ENCODE assay signal across 11 cellular contexts in genomic region chr4:53313510-53313909, GRCh38. TPM values are rescaled to one million over a fixed set of nuclear protein-coding genes. Genes with fewer than 3 reads are reported as not detected.
DNase-seq lines count a peak whose midpoint lies in the region; ATAC-seq and TF ChIP-seq lines count a peak whose summit lies in the region.
"Had no signal": no experiment of that assay in that cellular context is flagged by ENCODE, and none has a peak within 500 bp of the region (broad histone marks: within the 10 kb centered on the region; RNA-seq: fewer than 3 reads in every experiment).

No MANE protein-coding gene starts in this region.

- no peak for TF ChIP-seq EP300 in SK-N-SH (IDR thresholded peaks at IDR 0.05; ENCODE audit: borderline replicate concordance in 1 of 2, low read depth in 1 of 2, low read length in 1 of 2)

- POLR2A ChIA-PET in SK-N-SH (lab: Yijun Ruan, JAX), result no interaction called here

- no peaks in the 10 kb centered on the region for H3K9me3 ChIP-seq in SK-N-SH
- H3K9me3 ChIP-seq: BLaER1 had no signal

- peaks cover 0 to 3% of the 10 kb centered on the region in 2 experiments for H3K36me3 ChIP-seq in SK-N-SH (replicated peaks in 1 of 2; ENCODE audit: control insufficient read depth in 1 of 2, insufficient read depth in 2 of 2, low read length in 1 of 2)

- TF ChIP-seq RAD21 in SK-N-SH (IDR thresholded peaks at IDR 0.05; ENCODE audit: low read length), result peak; percentile 67

- 95% methylated on average over 3 of the region's 3 CpGs for WGBS in SK-N-SH (ENCODE audit: low lambda C conversion rate)

- peaks cover 12 to 13% of the 10 kb centered on the region in 2 experiments; a peak in 2 of 4 replicates for H3K4me1 ChIP-seq in SK-N-SH (ENCODE audit: control insufficient read depth in 1 of 2, insufficient read depth in 2 of 2, low read depth in 1 of 2, low read length in 1 of 2)
- no peaks in the 10 kb centered on the region for H3K4me1 ChIP-seq in foreskin keratinocyte
- H3K4me1 ChIP-seq: BLaER1 had no signal

- ATAC-seq in foreskin keratinocyte (peak; percentile 44), HG02642 (IDR thresholded peaks at IDR 0.05; ENCODE audit: poor library complexity, unreplicated experiment) (no peak), HG03196 (IDR thresholded peaks at IDR 0.05; ENCODE audit: unreplicated experiment) (no peak)

- CTCF ChIA-PET in SK-N-SH (lab: Yijun Ruan, JAX), result interaction anchor here (0.6 to 1.5 kb wide), 7 partner anchors 166 to 921 kb away, joined by 3 to 8 read pairs (median 3); no protein-coding TSS in a partner anchor

- DNase-seq in SIG-M5 treated with dmso at 0.1 percent for 504 hours (lab: John Stamatoyannopoulos, UW; ENCODE audit: unreplicated experiment) (peak; percentile 19), SIG-M5 (lab: John Stamatoyannopoulos, UW) (no peak), SK-N-SH (peak; percentile 19), foreskin keratinocyte (peak in 1 of 2 donors; percentile 23), substantia nigra (lab: John Stamatoyannopoulos, UW) (peak in 32 of 49 donors; percentile 1 to 76 (median 10)), epidermal melanocyte (ENCODE audit: insufficient read length, low spot score) (no peak)
- DNase-seq: activated CD4-positive, alpha-beta T cell treated with anti-CD3 and anti-CD28 coated beads for 48 hours; NCI-H2081 treated with DMSO at 0.1 percent for 48 hours had no signal

- H3K27ac ChIP-seq in SK-N-SH (ENCODE audit: low read depth in 2 of 2, low read length in 1 of 2) (no peak overlapping the region), foreskin keratinocyte (no peak overlapping the region), substantia nigra (ENCODE audit: low read depth, low read length, poor library complexity, severe bottlenecking) (no peak overlapping the region)
- H3K27ac ChIP-seq: BLaER1 had no signal

- no peaks in the 10 kb centered on the region for H4K20me1 ChIP-seq in SK-N-SH (ENCODE audit: insufficient read depth)

- no peak overlapping the region for H2AFZ ChIP-seq in SK-N-SH (ENCODE audit: low read depth)

- H3K9me2 ChIP-seq in SK-N-SH, result no peaks in the 10 kb centered on the region

- TF ChIP-seq CTCF in SK-N-SH (IDR thresholded peaks at IDR 0.05) (peak; percentile 44), foreskin keratinocyte (conservative IDR thresholded peaks at IDR 0.05) (peak; percentile 53)

- H3K27me3 ChIP-seq in SK-N-SH (ENCODE audit: insufficient read depth) (no peaks in the 10 kb centered on the region), foreskin keratinocyte (no peaks in the 10 kb centered on the region)
- H3K27me3 ChIP-seq: BLaER1 had no signal

- H3K4me3 ChIP-seq in SK-N-SH (ENCODE audit: low read depth in 2 of 2, low read length in 1 of 2), result no peak overlapping the region
- H3K4me3 ChIP-seq: BLaER1 had no signal

- peaks cover 1% of the 10 kb centered on the region; the same call in 1 of the 2 replicates for H3K79me2 ChIP-seq in SK-N-SH (ENCODE audit: insufficient read depth)

- H3K9ac ChIP-seq in SK-N-SH, result no peak overlapping the region
- H3K9ac ChIP-seq: BLaER1 had no signal

- H3K4me2 ChIP-seq in SK-N-SH, result no peak overlapping the region
- H3K4me2 ChIP-seq: BLaER1 had no signal

- H3F3A ChIP-seq in SK-N-SH (replicated peaks; ENCODE audit: insufficient read depth), result no peaks in the 10 kb centered on the region

TF ChIP-seq in SK-N-SH, 30 proteins besides CTCF, POLR2A, EP300 and RAD21:
- TF ChIP-seq SMC3 (IDR thresholded peaks at IDR 0.05; ENCODE audit: low read depth, low read length) (peak; percentile 30), CHD2 (IDR thresholded peaks at IDR 0.05; ENCODE audit: low read length, partially characterized antibody) (no peak), YY1 (IDR thresholded peaks at IDR 0.05; ENCODE audit: low read depth) (no peak), PBX3 (IDR thresholded peaks at IDR 0.05) (peak; percentile 69), RCOR1 (IDR thresholded peaks at IDR 0.05; ENCODE audit: low read length) (no peak), MXI1 (IDR thresholded peaks at IDR 0.05; ENCODE audit: low read depth, low read length) (no peak), FOXM1 (IDR thresholded peaks at IDR 0.05; ENCODE audit: low read depth) (no peak), TEAD4 (IDR thresholded peaks at IDR 0.05; ENCODE audit: borderline replicate concordance, insufficient read depth) (no peak), RFX5 (IDR thresholded peaks at IDR 0.05; ENCODE audit: low read length) (no peak), REST (IDR thresholded peaks at IDR 0.05; ENCODE audit: low read depth, low read length) (no peak), NRF1 (IDR thresholded peaks at IDR 0.05; ENCODE audit: low read depth, low read length) (no peak)
- TF ChIP-seq, protein P1, sequence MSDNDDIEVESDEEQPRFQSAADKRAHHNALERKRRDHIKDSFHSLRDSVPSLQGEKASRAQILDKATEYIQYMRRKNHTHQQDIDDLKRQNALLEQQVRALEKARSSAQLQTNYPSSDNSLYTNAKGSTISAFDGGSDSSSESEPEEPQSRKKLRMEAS (IDR thresholded peaks at IDR 0.05; ENCODE audit: low read depth), result no peak
- TF ChIP-seq, protein P2, sequence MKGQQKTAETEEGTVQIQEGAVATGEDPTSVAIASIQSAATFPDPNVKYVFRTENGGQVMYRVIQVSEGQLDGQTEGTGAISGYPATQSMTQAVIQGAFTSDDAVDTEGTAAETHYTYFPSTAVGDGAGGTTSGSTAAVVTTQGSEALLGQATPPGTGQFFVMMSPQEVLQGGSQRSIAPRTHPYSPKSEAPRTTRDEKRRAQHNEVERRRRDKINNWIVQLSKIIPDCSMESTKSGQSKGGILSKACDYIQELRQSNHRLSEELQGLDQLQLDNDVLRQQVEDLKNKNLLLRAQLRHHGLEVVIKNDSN (IDR thresholded peaks at IDR 0.05; ENCODE audit: borderline replicate concordance, low read depth), result no peak

RNA-seq across cellular contexts. Expression of gene SCFD2, which starts 52.4 kb away (rescaled TPM):
- polyA plus RNA-seq in SK-N-SH (2012; rRNA removed) (14.1 and 16.0 TPM in 2 replicates), foreskin keratinocyte (6.3 and 8.1 TPM in 2 replicates)
- polyA plus RNA-seq in SK-N-SH (2012; cell fraction: cytosol; rRNA removed), result 7.7 and 11.6 TPM in 2 replicates
- polyA plus RNA-seq in SK-N-SH (2012; cell fraction: nucleus; rRNA removed), result 12.6 and 15.1 TPM in 2 replicates
- 15.0 and 16.7 TPM in 2 replicates for total RNA-seq in foreskin keratinocyte

Comparison
In these comparisons a context has a peak if more than half of its experiments do, and no peak if none do; other contexts are left out.
1. DNase-seq: peak in SIG-M5 treated with dmso at 0.1 percent for 504 hours (single experiment), SK-N-SH (single experiment) and substantia nigra (32 of 49); none in SIG-M5 (single experiment) and epidermal melanocyte (single experiment).